8 cellular contexts compared by ENCODE assay signal in genomic region chr7:99918959-99919813, GRCh38. TPM values are rescaled to one million over a fixed set of nuclear protein-coding genes. Genes with fewer than 3 reads are reported as not detected.
DNase-seq lines count a peak whose midpoint lies in the region; ATAC-seq and TF ChIP-seq lines count a peak whose summit lies in the region.

TSS of gene TRIM4 (minus strand) at chr7:99919530. CDS start at chr7:99919401, 129 bp downstream.

- intact Hi-C loops in adrenal gland (cut with DNase I), result no loop called here
- intact Hi-C loops in left cardiac atrium (cut with DNase I), result loop anchor here in 1 of 2 donors (10.0 kb wide), 1 partner anchor 66 kb away; no protein-coding TSS in a partner anchor
- intact Hi-C loops in aorta (cut with DNase I), result loop anchor here in 1 of 2 donors (10.0 kb wide), 1 partner anchor 76 kb away; no protein-coding TSS in a partner anchor

- peak within 1 kb of the TSS; percentile 86 for H3K4me3 ChIP-seq in GM12875 (ENCODE audit: low read depth, low read length)
- peak within 1 kb of the TSS; percentile 43 to 85 (median 74) for H3K4me3 ChIP-seq in adrenal gland
- H3K4me3 ChIP-seq in rectal smooth muscle tissue (ENCODE audit: low read length), result peak within 1 kb of the TSS; percentile 93
- peak within 1 kb of the TSS; percentile 63 to 81 for H3K4me3 ChIP-seq in aorta (ENCODE audit: low read length in 2 of 2)

- H3K27me3 ChIP-seq in adrenal gland, result no peaks in the 10 kb centered on the region
- H3K27me3 ChIP-seq in rectal smooth muscle tissue (ENCODE audit: control insufficient read depth, insufficient read depth, low read length), result no peaks in the 10 kb centered on the region
- H3K27me3 ChIP-seq in aorta (ENCODE audit: control insufficient read depth in 1 of 2, insufficient read depth in 2 of 2, low read length in 1 of 2), result no peaks in the 10 kb centered on the region

- peak; percentile 56 to 96 (median 92) for DNase-seq in NCI-H1417 (lab: John Stamatoyannopoulos, UW)
- DNase-seq in T-helper 1 cell, result peak; percentile 76 to 95 (median 82)
- peak; percentile 88 to 97 (median 94) for DNase-seq in adrenal gland
- peak; percentile 95 for DNase-seq in left cardiac atrium
- DNase-seq in aorta, result peak; percentile 95 to 96

- peak within 1 kb of the TSS; percentile 83 to 99 (median 89) for H3K27ac ChIP-seq in adrenal gland
- peak within 1 kb of the TSS; percentile 97 for H3K27ac ChIP-seq in rectal smooth muscle tissue (ENCODE audit: low read depth, low read length)
- peak within 1 kb of the TSS; percentile 17 to 61 for H3K27ac ChIP-seq in aorta (ENCODE audit: low read depth in 1 of 2, low read length in 2 of 2)

- H3K4me1 ChIP-seq in adrenal gland (replicated peaks in 1 of 2), result peaks cover 31 to 33% of the 10 kb centered on the region in 2 donors
- peaks cover 23% of the 10 kb centered on the region for H3K4me1 ChIP-seq in rectal smooth muscle tissue (ENCODE audit: control insufficient read depth, insufficient read depth, low read length)
- H3K4me1 ChIP-seq in aorta (ENCODE audit: control insufficient read depth in 1 of 2, insufficient read depth in 2 of 2, low read length in 2 of 2), result peaks cover 0 to 3% of the 10 kb centered on the region in 2 donors

- ATAC-seq in HG02763 (IDR thresholded peaks at IDR 0.05; ENCODE audit: unreplicated experiment), result peak; percentile 90
- ATAC-seq in left cardiac atrium, result peak; percentile 99 to 100
- peak; percentile 98 for ATAC-seq in aorta (ENCODE audit: low FRiP score)

- H3K9me3 ChIP-seq in adrenal gland (replicated peaks in 1 of 3), result no peaks in the 10 kb centered on the region
- no peaks in the 10 kb centered on the region for H3K9me3 ChIP-seq in aorta (ENCODE audit: control insufficient read depth, low read length)

- H3K36me3 ChIP-seq in adrenal gland (replicated peaks in 1 of 2) (no peaks in the 10 kb centered on the region), rectal smooth muscle tissue (ENCODE audit: control insufficient read depth, insufficient read depth, low read length) (peaks cover 4% of the 10 kb centered on the region), aorta (ENCODE audit: control insufficient read depth in 1 of 2, insufficient read depth in 2 of 2, low read length in 1 of 2) (no peaks in the 10 kb centered on the region)

- 0 to 2% (median 1%) methylated on average over 12 to 81 of the region's 81 CpGs for WGBS in adrenal gland, 4 donors
- 0 to 2% methylated on average over 80 to 81 of the region's 81 CpGs for WGBS in aorta, 2 donors

- TF ChIP-seq CTCF in GM12875 (IDR thresholded peaks at IDR 0.05; ENCODE audit: borderline replicate concordance, insufficient read depth, low read depth, low read length) (peak; percentile 25; the same call in 1 of the 2 replicates), adrenal gland (IDR thresholded peaks at IDR 0.05) (peak in 3 of 6 experiments; percentile 31 to 37 (median 35))

- peak within 1 kb of the TSS; percentile 75 for H3K9ac ChIP-seq in rectal smooth muscle tissue (ENCODE audit: low read length)

- peak; percentile 91 to 95 for TF ChIP-seq POLR2A in adrenal gland (IDR thresholded peaks at IDR 0.05)

RNA-seq across cellular contexts. Expression of gene TRIM4, which starts in this region (rescaled TPM):
- total RNA-seq in adrenal gland (10 to 100 TPM; 30.7 to 57.0 (median 38.8) TPM), left cardiac atrium (10 to 100 TPM in 1 of 2 donors, 1 to 10 TPM in 1; 9.6 to 11.1 TPM), aorta (10 to 100 TPM; 24.7 to 33.4 TPM)
- polyA plus RNA-seq in adrenal gland (10 to 100 TPM; 17.2 to 52.9 (median 19.5) TPM), aorta (10 to 100 TPM; 16.4 to 20.3 TPM)

Comparison
In these comparisons a context has a peak if more than half of its experiments do, and no peak if none do; other contexts are left out.
1. Peak in every context shown above with its lines: DNase-seq, ATAC-seq, H3K4me3 ChIP-seq and H3K27ac ChIP-seq.
2. H3K27ac ChIP-seq: peak in every context shown above with its lines; median percentile 97 in rectal smooth muscle tissue; 89 in adrenal gland; 39 in aorta.